In the genomic region with DNA sequence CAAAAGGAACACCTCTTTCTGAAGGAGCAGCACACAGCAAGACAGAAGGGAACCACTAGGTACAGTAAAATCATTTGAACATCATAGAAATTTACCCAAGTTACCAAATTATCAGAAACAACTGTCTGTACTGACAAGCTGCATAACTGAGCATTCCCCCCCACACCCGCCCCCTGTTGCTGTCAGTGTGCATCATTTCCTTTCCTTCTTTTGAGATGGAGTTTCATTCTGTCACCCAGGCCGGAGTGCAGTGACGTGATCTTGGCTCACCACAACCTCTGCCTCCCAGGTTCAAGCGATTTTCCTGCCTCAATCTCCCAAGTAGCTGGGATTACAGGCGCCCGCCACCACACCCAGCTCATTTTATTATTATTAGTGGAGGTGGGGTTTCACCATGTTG, we compare ENCODE assay signal across 20 cellular contexts.
"Had no signal": no experiment of that assay in that cellular context is flagged by ENCODE, and none has a peak within 500 bp of the region (broad histone marks: within the 10 kb centered on the region; RNA-seq: fewer than 3 reads in every experiment).

No MANE protein-coding gene starts in this region.

- H3K36me3 ChIP-seq: gastrocnemius medialis, neural progenitor cell, ovary, upper lobe of right lung had no signal

- H3K4me1 ChIP-seq: gastrocnemius medialis, psoas muscle, upper lobe of right lung had no signal

- H3K9ac ChIP-seq: neural progenitor cell had no signal

- H3K9me3 ChIP-seq: gastrocnemius medialis, ovary, psoas muscle, upper lobe of right lung had no signal

- H3K4me2 ChIP-seq: neural progenitor cell had no signal

- H3K9me3 Mint-ChIP-seq: activated T-helper 1 cell treated with anti-CD3 and anti-CD28 coated beads, Interleukin-12 subunit alpha, Interleukin-12 subunit beta, Interleukin-2, Interleukin-4 antibody, amounts not matched to agents 30 ng/mL and 10 ng/mL and 1 ng/mL, durations not matched to agents 14 hours and 24 hours and 36 hours; central memory CD8-positive, alpha-beta T cell; memory B cell; stimulated activated naive B cell treated with anti-CD40 and anti-IgM and Interleukin-4, amounts not matched to agents 10 μg/mL and 1 μg/mL and 100 μg/mL, for 72 hours; T-helper 1 cell treated with Interleukin-12 subunit alpha and Interleukin-12 subunit beta and Interleukin-4 antibody, amounts not matched to agents 30 μg/mL and 1 μg/mL, for 36 hours had no signal

- H2AFZ ChIP-seq: neural progenitor cell had no signal

- FAIRE-seq: endometrium had no signal

- H3K27me3 ChIP-seq: gastrocnemius medialis, neural progenitor cell, ovary, upper lobe of right lung had no signal

- H3K4me1 Mint-ChIP-seq: brain; central memory CD8-positive, alpha-beta T cell; memory B cell had no signal

- H3K4me3 Mint-ChIP-seq: activated T-helper 1 cell treated with anti-CD3 and anti-CD28 coated beads, Interleukin-12 subunit alpha, Interleukin-12 subunit beta, Interleukin-2, Interleukin-4 antibody, amounts not matched to agents 30 ng/mL and 10 ng/mL and 1 ng/mL, durations not matched to agents 14 hours and 24 hours and 36 hours; brain; central memory CD8-positive, alpha-beta T cell; memory B cell; neural progenitor cell; stimulated activated naive B cell treated with anti-CD40 and anti-IgM and Interleukin-4, amounts not matched to agents 10 μg/mL and 1 μg/mL and 100 μg/mL, for 72 hours; T-helper 1 cell treated with Interleukin-12 subunit alpha and Interleukin-12 subunit beta and Interleukin-4 antibody, amounts not matched to agents 30 μg/mL and 1 μg/mL, for 36 hours had no signal

- H3K27ac ChIP-seq: coronary artery, gastrocnemius medialis, ovary, psoas muscle, upper lobe of right lung had no signal

- ATAC-seq: activated CD4-positive, CD25-positive, alpha-beta regulatory T cell treated with anti-CD3 and anti-CD28 coated beads, Interleukin-2, amount 50 U/mL, for 24 hours; gastrocnemius medialis; left ventricle myocardium superior; psoas muscle; right cardiac atrium; stimulated activated naive B cell treated with anti-CD40 and anti-IgM and Interleukin-4, amounts not matched to agents 10 μg/mL and 1 μg/mL and 100 μg/mL, for 72 hours; upper lobe of right lung had no signal

- H3K27ac Mint-ChIP-seq: activated T-helper 1 cell treated with anti-CD3 and anti-CD28 coated beads, Interleukin-12 subunit alpha, Interleukin-12 subunit beta, Interleukin-2, Interleukin-4 antibody, amounts not matched to agents 30 ng/mL and 10 ng/mL and 1 ng/mL, durations not matched to agents 14 hours and 24 hours and 36 hours; brain; memory B cell; neural progenitor cell; stimulated activated naive B cell treated with anti-CD40 and anti-IgM and Interleukin-4, amounts not matched to agents 10 μg/mL and 1 μg/mL and 100 μg/mL, for 72 hours; T-helper 1 cell treated with Interleukin-12 subunit alpha and Interleukin-12 subunit beta and Interleukin-4 antibody, amounts not matched to agents 30 μg/mL and 1 μg/mL, for 36 hours had no signal

- H3K4me3 ChIP-seq: coronary artery, gastrocnemius medialis, neural progenitor cell, ovary, psoas muscle, upper lobe of right lung had no signal

- H3K27me3 Mint-ChIP-seq: brain; central memory CD8-positive, alpha-beta T cell; memory B cell; stimulated activated naive B cell treated with anti-CD40 and anti-IgM and Interleukin-4, amounts not matched to agents 10 μg/mL and 1 μg/mL and 100 μg/mL, for 72 hours had no signal

- DNase-seq: activated naive CD4-positive, alpha-beta T cell; gastrocnemius medialis; head of caudate nucleus; kidney glomerular epithelial cell; left ventricle myocardium superior; ovary; psoas muscle; right cardiac atrium; stimulated activated CD4-positive, alpha-beta T cell treated with anti-CD3 and anti-CD28 coated beads, Interleukin-4, amount 100 ng/mL, for 1 hour; stimulated activated naive B cell treated with anti-CD40 and anti-IgM and Interleukin-4, amounts not matched to agents 10 μg/mL and 1 μg/mL and 100 μg/mL, for 72 hours; upper lobe of right lung had no signal
